ENCODE assay signal across 8 cellular contexts in genomic region chr9:88537743-88538055, GRCh38. TPM values are rescaled to one million over a fixed set of nuclear protein-coding genes. Genes with fewer than 3 reads are reported as not detected.
DNase-seq lines count a peak whose midpoint lies in the region; ATAC-seq and TF ChIP-seq lines count a peak whose summit lies in the region.

No MANE protein-coding gene starts in this region.

- no peak overlapping the region for H4K5ac ChIP-seq in IMR-90 (ENCODE audit: low read depth, low read length)

- in situ Hi-C loops in IMR-90 (cut with MboI; ENCODE audit: low sequenced_read_pairs) = no loop called here

- peaks cover 16% of the 10 kb centered on the region; the same call in 1 of the 2 replicates for H3K9me1 ChIP-seq in IMR-90 (ENCODE audit: insufficient read depth, low read length)

- intact Hi-C loops in IMR-90 (cut with micrococcal nuclease) (no loop called here), right cardiac atrium (cut with DNase I) (no loop called here)

- dilution Hi-C loops in IMR-90 (cut with HindIII; ENCODE audit: low sequenced_read_pairs, unreplicated experiment) = no loop called here

- H4K20me1 ChIP-seq in BLaER1 = peaks cover 18% of the 10 kb centered on the region; the same call in 1 of the 2 replicates
- peaks cover 14% of the 10 kb centered on the region for H4K20me1 ChIP-seq in IMR-90 (ENCODE audit: insufficient read depth, low read length)

- H3K9me3 ChIP-seq in BLaER1 (no peaks in the 10 kb centered on the region; the same call in 1 of the 2 replicates), IMR-90 (ENCODE audit: control insufficient read depth, insufficient read depth, low read length) (no peaks in the 10 kb centered on the region), right cardiac atrium (ENCODE audit: control insufficient read depth, low read length) (no peaks in the 10 kb centered on the region)

- TF ChIP-seq RAD21 in IMR-90 (IDR thresholded peaks at IDR 0.05; ENCODE audit: low read length) = no peak

- no peak overlapping the region for H2BK120ac ChIP-seq in IMR-90 (ENCODE audit: low read depth, low read length)

- 0 out of 2 replicates have a peak overlapping the region, but pooled peaks have one; percentile 7 for H3K23ac ChIP-seq in IMR-90 (ENCODE audit: low read depth, low read length)

- 0 out of 2 replicates have a peak, but pooled peaks have one; percentile 23 for TF ChIP-seq POLR2A in IMR-90 (IDR thresholded peaks at IDR 0.05; ENCODE audit: low read depth, low read length)

- H3K27ac ChIP-seq in BLaER1 (no peak overlapping the region), IMR-90 (ENCODE audit: insufficient read depth, low read length) (no peak overlapping the region), right cardiac atrium (ENCODE audit: low read length) (no peak overlapping the region)

- H3K4me1 ChIP-seq in BLaER1 (peaks cover 31% of the 10 kb centered on the region), IMR-90 (ENCODE audit: control insufficient read depth, insufficient read depth, low read length) (peaks cover 15% of the 10 kb centered on the region; the same call in 1 of the 2 replicates), right cardiac atrium (ENCODE audit: control insufficient read depth, insufficient read depth, low read length) (peaks cover 4% of the 10 kb centered on the region)

- no peak overlapping the region for H2BK5ac ChIP-seq in IMR-90 (ENCODE audit: low read depth, low read length, poor library complexity, severe bottlenecking)

- H3K36me3 ChIP-seq in BLaER1 (no peaks in the 10 kb centered on the region), IMR-90 (ENCODE audit: control insufficient read depth, insufficient read depth, low read length) (no peaks in the 10 kb centered on the region)

- CTCF ChIA-PET in IMR-90 (lab: Yijun Ruan, JAX) = interaction anchor here (1.5 kb wide), 1 partner anchor 47 kb away, joined by 3 read pairs; no protein-coding TSS in a partner anchor

- peaks cover 41% of the 10 kb centered on the region for H3K27me3 ChIP-seq in BLaER1
- no peaks in the 10 kb centered on the region for H3K27me3 ChIP-seq in IMR-90 (ENCODE audit: control insufficient read depth, insufficient read depth, low read length)
- H3K27me3 ChIP-seq in right cardiac atrium (ENCODE audit: control insufficient read depth, insufficient read depth) = no peaks in the 10 kb centered on the region

- 0 out of 2 replicates have a peak overlapping the region, but pooled peaks have one; percentile 7 for H3K4ac ChIP-seq in IMR-90 (ENCODE audit: low read depth, low read length)

- H4K91ac ChIP-seq in IMR-90 (ENCODE audit: insufficient read depth, low read depth, low read length) = no peak overlapping the region

- no peak for TF ChIP-seq CTCF in IMR-90 (conservative IDR thresholded peaks at IDR 0.05; ENCODE audit: low read depth, low read length)

- H3K4me2 ChIP-seq in BLaER1 (peak overlapping the region; percentile 55), IMR-90 (ENCODE audit: low read depth, low read length) (peak overlapping the region; percentile 27)

- no peak overlapping the region for H3K4me3 ChIP-seq in BLaER1
- no peak overlapping the region for H3K4me3 ChIP-seq in IMR-90 (ENCODE audit: insufficient read depth, low read depth, low read length)
- no peak overlapping the region for H3K4me3 ChIP-seq in right cardiac atrium (ENCODE audit: low read length)

- no CpG with 5 or more reads among the region's 1 CpG for WGBS in IMR-90 (ENCODE audit: extremely low coverage in 2 of 2, insufficient read length in 1 of 2), 2 experiments
- 20% methylated on average over 1 of the region's 1 CpG for WGBS in right cardiac atrium

- H2AFZ ChIP-seq in IMR-90 (replicated peaks; ENCODE audit: low read length, poor library complexity) = peak overlapping the region; percentile 55

- no peak overlapping the region for H4K8ac ChIP-seq in IMR-90 (ENCODE audit: low read depth in 2 of 2, low read length in 2 of 2)

- H2BK15ac ChIP-seq in IMR-90 (ENCODE audit: low read depth, low read length) = no peak overlapping the region

- no peak overlapping the region for H3K56ac ChIP-seq in IMR-90 (ENCODE audit: extremely low read depth, insufficient read depth, low read length)

- no TSS peak for BruUV-seq in IMR-90 (replicated peaks; lab: Mats Ljungman, UMichigan)

- H2BK20ac ChIP-seq in IMR-90 (ENCODE audit: low read depth, low read length) = 0 out of 2 replicates have a peak overlapping the region, but pooled peaks have one; percentile 3

- H3K79me1 ChIP-seq in IMR-90 (ENCODE audit: low read depth in 1 of 2, low read length in 2 of 2) = peaks cover 28 to 66% of the 10 kb centered on the region in 2 experiments

- no peak overlapping the region for H3K14ac ChIP-seq in IMR-90 (replicated peaks; ENCODE audit: low read depth, low read length)

- ATAC-seq in IMR-90 (ENCODE audit: low read depth) (peak; percentile 9), right cardiac atrium (peak; percentile 60 to 72), GM19467 (IDR thresholded peaks at IDR 0.05; ENCODE audit: unreplicated experiment) (no peak), HG03432 (IDR thresholded peaks at IDR 0.05; ENCODE audit: unreplicated experiment) (no peak)

- POLR2A ChIA-PET in IMR-90 (lab: Charles Lee; ENCODE audit: unreplicated experiment) = interaction anchor here (0.6 kb wide), 1 partner anchor 11 kb away, joined by 11 read pairs; no protein-coding TSS in a partner anchor

- 0 out of 2 replicates have a peak overlapping the region, but pooled peaks have one; percentile 6 for H2AK5ac ChIP-seq in IMR-90 (ENCODE audit: low read depth, low read length)

- H2AK9ac ChIP-seq in IMR-90 (replicated peaks; ENCODE audit: low read depth, low read length, poor library complexity) = peak overlapping the region; percentile 67

- DNase-seq in IMR-90 (peak; percentile 87), amniotic epithelial cell (ENCODE audit: low read depth) (peak; percentile 82), right cardiac atrium (peak; percentile 86 to 91 (median 89))
- DNase-seq in stimulated activated CD8-positive, alpha-beta memory T cell treated with anti-CD3 and anti-CD28 coated beads, Interleukin-4, amount 100 ng/mL, for 48 hours = peak; percentile 37
- no peak for DNase-seq in stimulated activated CD4-positive, alpha-beta T cell treated with anti-CD3 and anti-CD28 coated beads, Interleukin-4, amount 100 ng/mL, for 24 hours

- H3K18ac ChIP-seq in IMR-90 (ENCODE audit: low read depth, low read length) = no peak overlapping the region

- H3K9ac ChIP-seq in BLaER1 (no peak overlapping the region), IMR-90 (ENCODE audit: low read depth, low read length) (no peak overlapping the region)

TF ChIP-seq in IMR-90, 13 proteins besides CTCF, POLR2A, EP300 and RAD21:
- no peak for TF ChIP-seq NFE2L2 (IDR thresholded peaks at IDR 0.05; ENCODE audit: low read depth, low read length)
- 0 out of 2 replicates have a peak, but pooled peaks have one; percentile 5 for TF ChIP-seq SMC3 (IDR thresholded peaks at IDR 0.05; ENCODE audit: low read depth, low read length)
- TF ChIP-seq ELK1 (IDR thresholded peaks at IDR 0.05; ENCODE audit: borderline replicate concordance, low read depth, low read length) = no peak
- TF ChIP-seq RFX5 (IDR thresholded peaks at IDR 0.05; ENCODE audit: low read depth, low read length) = peak; percentile 95
- TF ChIP-seq MAZ (IDR thresholded peaks at IDR 0.05; ENCODE audit: borderline replicate concordance, low read depth, low read length) = no peak
- no peak for TF ChIP-seq MAFK (IDR thresholded peaks at IDR 0.05; ENCODE audit: low read depth, low read length)
- TF ChIP-seq USF2 (IDR thresholded peaks at IDR 0.05; ENCODE audit: low read depth, low read length) = no peak
- TF ChIP-seq FOS (IDR thresholded peaks at IDR 0.05; ENCODE audit: low read depth, low read length) = no peak
- TF ChIP-seq BHLHE40 (IDR thresholded peaks at IDR 0.05; ENCODE audit: low read depth, low read length) = no peak
- TF ChIP-seq RCOR1 (IDR thresholded peaks at IDR 0.05; ENCODE audit: insufficient replicate concordance, low read length) = no peak
- no peak for TF ChIP-seq CHD1 (IDR thresholded peaks at IDR 0.05; ENCODE audit: low read depth, low read length)
- TF ChIP-seq CEBPB (IDR thresholded peaks at IDR 0.05; ENCODE audit: low read depth, low read length) = peak; percentile 69; the same call in 1 of the 2 replicates
- TF ChIP-seq MXI1 (IDR thresholded peaks at IDR 0.05; ENCODE audit: borderline replicate concordance, low read depth, low read length) = peak; percentile 84

RNA-seq across cellular contexts. Expression of gene NXNL2, which starts 2.7 kb away (rescaled TPM):
- total RNA-seq in IMR-90 (2012; rRNA removed) (3.2 and 4.7 TPM in 2 replicates), right cardiac atrium (under 1 TPM in 2 of 4 donors, not detected in 2; 0.23 to 0.25 TPM)
- polyA plus RNA-seq in IMR-90 (2012; rRNA removed) (6.4 and 9.1 TPM in 2 replicates), right cardiac atrium (0.07 TPM)
- 12.3 and 16.6 TPM in 2 replicates for polyA plus RNA-seq in IMR-90 (2012; cell fraction: cytosol; rRNA removed)
- polyA plus RNA-seq in IMR-90 (2012; cell fraction: nucleus; rRNA removed; ENCODE audit: low replicate concordance) = 5.2 and 20.4 TPM in 2 replicates

Comparison
In these comparisons a context has a peak if more than half of its experiments do, and no peak if none do; other contexts are left out.
1. ATAC-seq: peak in IMR-90 (single experiment) and right cardiac atrium (2 of 2); none in GM19467 (single experiment) and HG03432 (single experiment).